Comparison of ENCODE assay signal across 12 cellular contexts in the genomic region with DNA sequence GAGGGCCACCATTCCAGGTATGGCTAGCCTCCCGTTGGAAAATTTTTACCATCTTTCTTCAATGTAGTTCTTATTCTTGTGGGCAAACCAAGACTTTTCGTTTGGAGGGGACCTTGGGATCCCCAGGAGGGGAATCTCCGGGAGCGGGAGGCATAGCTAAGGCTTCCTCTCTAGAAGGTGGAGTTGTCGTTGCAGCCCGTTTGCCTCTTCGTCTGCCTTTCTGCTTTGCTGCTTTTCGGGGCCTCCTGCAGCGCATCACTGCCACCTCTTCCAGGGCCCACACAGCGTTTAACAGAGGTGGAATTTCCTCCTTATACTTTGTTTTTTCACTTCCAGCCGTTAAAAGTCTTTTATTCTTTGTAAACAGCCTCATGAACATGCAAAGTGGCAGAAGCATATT. TPM values are rescaled to one million over a fixed set of nuclear protein-coding genes. Genes with fewer than 3 reads are reported as not detected.
DNase-seq lines count a peak whose midpoint lies in the region; ATAC-seq and TF ChIP-seq lines count a peak whose summit lies in the region.
"Had no signal": no experiment of that assay in that cellular context is flagged by ENCODE, and none has a peak within 500 bp of the region (broad histone marks: within the 10 kb centered on the region; RNA-seq: fewer than 3 reads in every experiment).

No MANE protein-coding gene starts in this region.

- peak overlapping the region; percentile 26 to 55 for H3K4me3 Mint-ChIP-seq in activated T-cell treated with anti-CD3 and anti-CD28 coated beads, Interleukin-2, amount 50 U/mL, for 72 hours
- H3K4me3 Mint-ChIP-seq: activated naive CD4-positive, alpha-beta T cell treated with anti-CD3 and anti-CD28 coated beads, Interleukin-2, amount 10 ng/mL, durations not matched to agents 7 days and 5 days had no signal

- H3K9ac ChIP-seq in muscle layer of colon (ENCODE audit: low read length), result peak overlapping the region; percentile 21

- H3K27me3 ChIP-seq in muscle layer of colon (ENCODE audit: control insufficient read depth in 1 of 2, insufficient read depth in 2 of 2, low read length in 2 of 2), result no peaks in the 10 kb centered on the region
- no peaks in the 10 kb centered on the region for H3K27me3 ChIP-seq in testis

- peaks cover 66% of the 10 kb centered on the region for H3K4me1 Mint-ChIP-seq in activated T-cell treated with anti-CD3 and anti-CD28 coated beads, Interleukin-2, amount 50 U/mL, for 72 hours (ENCODE audit: low read depth)

- H3K27ac ChIP-seq in coronary artery (peak overlapping the region; percentile 60 to 88), muscle layer of colon (ENCODE audit: low read depth, low read length) (peak overlapping the region; percentile 73), testis (peak overlapping the region; percentile 91 to 94)

- H3K9me3 ChIP-seq in muscle layer of colon (ENCODE audit: low read length) (no peaks in the 10 kb centered on the region), testis (no peaks in the 10 kb centered on the region)

- DNase-seq in activated T-cell treated with anti-CD3 and anti-CD28 coated beads, Interleukin-2, amount 50 U/mL, for 72 hours, result no peak
- DNase-seq in activated T-cell treated with anti-CD3 and anti-CD28 coated beads, Interleukin-2, amount 50 U/mL, for 48 hours, result no peak
- peak; percentile 70 for DNase-seq in coronary artery (ENCODE audit: low spot score)
- peak; percentile 26 for DNase-seq in testis
- DNase-seq in activated CD4-positive, alpha-beta T cell treated with anti-CD3 and anti-CD28 coated beads, Interleukin-2, amount 50 U/mL, for 48 hours, result no peak
- no peak for DNase-seq in MV-4-11 (lab: John Stamatoyannopoulos, UW)
- no peak for DNase-seq in NK-92 treated with Interleukin-12 subunit alpha and Interleukin-12 subunit beta, amount 100 ng/mL, for 24 hours (lab: John Stamatoyannopoulos, UW)
- DNase-seq: activated naive CD4-positive, alpha-beta T cell treated with anti-CD3 and anti-CD28 coated beads, Interleukin-2, amount 10 ng/mL, durations not matched to agents 7 days and 5 days; NCI-H2171 had no signal

- H3K27me3 Mint-ChIP-seq in activated T-cell treated with anti-CD3 and anti-CD28 coated beads, Interleukin-2, amount 50 U/mL, for 72 hours (ENCODE audit: low read depth), result no peaks in the 10 kb centered on the region

- TF ChIP-seq CTCF in coronary artery (IDR thresholded peaks at IDR 0.05) (no peak), testis (IDR thresholded peaks at IDR 0.05) (no peak)

- H3K9me3 Mint-ChIP-seq in activated T-cell treated with anti-CD3 and anti-CD28 coated beads, Interleukin-2, amount 50 U/mL, for 72 hours, result no peaks in the 10 kb centered on the region
- H3K9me3 Mint-ChIP-seq: activated naive CD4-positive, alpha-beta T cell treated with anti-CD3 and anti-CD28 coated beads, Interleukin-2, amount 10 ng/mL, durations not matched to agents 7 days and 5 days had no signal

- 49 to 54% methylated on average over 11 of the region's 11 CpGs for WGBS in testis, 2 donors

- peak overlapping the region; percentile 84 for H3K27ac Mint-ChIP-seq in activated T-cell treated with anti-CD3 and anti-CD28 coated beads, Interleukin-2, amount 50 U/mL, for 72 hours

- ATAC-seq in activated T-cell treated with anti-CD3 and anti-CD28 coated beads, Interleukin-2, amount 50 U/mL, for 72 hours (replicated peaks in 1 of 2), result no peak

- intact Hi-C loops in testis (cut with DNase I; ENCODE audit: low total_unique reads), result no loop called here

- H3K4me1 ChIP-seq in muscle layer of colon (ENCODE audit: insufficient read depth, low read length) (peaks cover 33% of the 10 kb centered on the region), testis (peaks cover 64% of the 10 kb centered on the region)

- peaks cover 2 to 5% of the 10 kb centered on the region in 2 donors for H3K36me3 Mint-ChIP-seq in activated T-cell treated with anti-CD3 and anti-CD28 coated beads, Interleukin-2, amount 50 U/mL, for 72 hours (ENCODE audit: insufficient read depth in 2 of 2)

- no peaks in the 10 kb centered on the region for H3K36me3 ChIP-seq in muscle layer of colon (ENCODE audit: insufficient read depth, low read length)
- H3K36me3 ChIP-seq in testis (ENCODE audit: low read depth, missing control alignments), result no peaks in the 10 kb centered on the region

- no peak for TF ChIP-seq POLR2A in testis (IDR thresholded peaks at IDR 0.05)

- H3K4me3 ChIP-seq in coronary artery (no peak overlapping the region), muscle layer of colon (ENCODE audit: low read depth in 1 of 2, low read length in 2 of 2) (no peak overlapping the region), testis (no peak overlapping the region)

RNA-seq across cellular contexts. Expression of gene IFITM3, which starts 3.5 kb away (rescaled TPM):
- total RNA-seq in activated T-cell treated with anti-CD3 and anti-CD28 coated beads, Interleukin-2, amount 50 U/mL, for 72 hours, result 10 to 100 TPM; 24.4 to 75.8 TPM
- 100 to 1,000 TPM; 256 to 459 TPM for total RNA-seq in testis
- polyA plus RNA-seq in testis (ENCODE audit: insufficient read depth, low read depth, low replicate concordance), result 717 TPM

RNA-seq across cellular contexts. Expression of gene IFITM1, which starts 10.3 kb away (rescaled TPM):
- total RNA-seq in activated T-cell treated with anti-CD3 and anti-CD28 coated beads, Interleukin-2, amount 50 U/mL, for 72 hours, result 100 to 1,000 TPM; 306 to 384 TPM
- total RNA-seq in testis, result 10 to 100 TPM; 63.1 to 93.3 TPM
- 146 TPM for polyA plus RNA-seq in testis (ENCODE audit: insufficient read depth, low read depth, low replicate concordance)

RNA-seq across cellular contexts. Expression of gene IFITM2, which starts 16.5 kb away (rescaled TPM):
- total RNA-seq in activated T-cell treated with anti-CD3 and anti-CD28 coated beads, Interleukin-2, amount 50 U/mL, for 72 hours, result 100 to 1,000 TPM; 542 to 639 TPM
- 100 to 1,000 TPM; 119 to 169 TPM for total RNA-seq in testis
- 283 TPM for polyA plus RNA-seq in testis (ENCODE audit: insufficient read depth, low read depth, low replicate concordance)

RNA-seq across cellular contexts. Expression of gene IFITM5, which starts 24.8 kb away (rescaled TPM):
- not detected for total RNA-seq in activated T-cell treated with anti-CD3 and anti-CD28 coated beads, Interleukin-2, amount 50 U/mL, for 72 hours
- not detected for total RNA-seq in testis
- not detected for polyA plus RNA-seq in testis (ENCODE audit: insufficient read depth, low read depth, low replicate concordance)
- total RNA-seq: RPMI7951 had no signal
- polyA plus RNA-seq: AG04450 had no signal

RNA-seq across cellular contexts. Expression of gene PGGHG, which starts 35.2 kb away (rescaled TPM):
- total RNA-seq in activated T-cell treated with anti-CD3 and anti-CD28 coated beads, Interleukin-2, amount 50 U/mL, for 72 hours, result 100 to 1,000 TPM; 161 to 273 TPM
- total RNA-seq in testis, result 10 to 100 TPM; 26.5 to 32.5 TPM
- polyA plus RNA-seq in testis (ENCODE audit: insufficient read depth, low read depth, low replicate concordance), result 8.2 TPM

Comparison
In these comparisons a context has a peak if more than half of its experiments do, and no peak if none do; other contexts are left out.
1. DNase-seq: peak in coronary artery (single experiment) and testis (single experiment); none in activated T-cell treated with anti-CD3 and anti-CD28 coated beads, Interleukin-2, amount 50 U/mL, for 72 hours (0 of 2), activated T-cell treated with anti-CD3 and anti-CD28 coated beads, Interleukin-2, amount 50 U/mL, for 48 hours (0 of 2), activated CD4-positive, alpha-beta T cell treated with anti-CD3 and anti-CD28 coated beads, Interleukin-2, amount 50 U/mL, for 48 hours (0 of 2), MV-4-11 (single experiment) and NK-92 treated with Interleukin-12 subunit alpha and Interleukin-12 subunit beta, amount 100 ng/mL, for 24 hours (single experiment).
2. Peak in every context shown above with its lines, with median percentiles within 50 percentile points of each other: H3K27ac ChIP-seq.